ENCODE assay signal across 8 cellular contexts in the genomic region with DNA sequence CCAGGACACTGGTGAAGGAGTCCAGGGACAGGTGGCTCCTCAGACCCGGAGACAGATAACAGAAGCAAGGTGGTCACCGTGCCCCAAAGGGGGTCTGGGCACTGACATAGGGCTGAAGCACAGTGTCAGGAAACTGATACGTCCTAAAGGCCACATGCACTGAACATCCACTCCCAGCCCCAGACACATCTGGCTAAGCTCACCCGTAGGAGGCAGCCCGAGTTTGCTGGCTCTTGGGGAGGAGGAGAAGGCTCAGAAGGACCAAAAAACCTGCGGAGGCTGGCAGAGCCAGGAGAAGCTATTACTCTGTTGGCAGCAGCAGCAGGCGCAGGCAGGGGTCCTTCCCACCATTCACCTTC. TPM values are rescaled to one million over a fixed set of nuclear protein-coding genes. Genes with fewer than 3 reads are reported as not detected.
DNase-seq lines count a peak whose midpoint lies in the region; ATAC-seq, FAIRE-seq and TF ChIP-seq lines count a peak whose summit lies in the region.

No MANE protein-coding gene starts in this region.

- H3K27ac Mint-ChIP-seq in T-cell: no peak overlapping the region

- no peaks in the 10 kb centered on the region for H3K36me3 ChIP-seq in iPS-15b (ENCODE audit: control insufficient read depth, insufficient read depth, low read length)
- H3K36me3 ChIP-seq in skeletal muscle tissue (ENCODE audit: control insufficient read depth in 3 of 3, insufficient read depth in 3 of 3, low read length in 3 of 3): no peaks in the 10 kb centered on the region

- ATAC-seq in activated T-cell treated with anti-CD3 and anti-CD28 coated beads, Interleukin-2, amount 50 U/mL, for 4 hours: no peak
- no peak for ATAC-seq in T-cell (replicated peaks in 1 of 4)
- ATAC-seq in GM21723 (IDR thresholded peaks at IDR 0.05; ENCODE audit: unreplicated experiment): no peak

- no peak for DNase-seq in activated T-cell treated with anti-CD3 and anti-CD28 coated beads, Interleukin-2, amount 50 U/mL, for 4 hours
- DNase-seq in activated T-cell treated with anti-CD3 and anti-CD28 coated beads, Interleukin-2, amount 50 U/mL, for 1 hour: no peak
- DNase-seq in T-cell (no peak), GM13976 (ENCODE audit: low spot score) (no peak), GM12892 (ENCODE audit: insufficient read length) (no peak)

- no peaks in the 10 kb centered on the region for H3K36me3 Mint-ChIP-seq in activated T-cell treated with anti-CD3 and anti-CD28 coated beads, Interleukin-2, amount 50 U/mL, for 4 hours (ENCODE audit: insufficient read depth)
- H3K36me3 Mint-ChIP-seq in T-cell: no peaks in the 10 kb centered on the region

- H3K4me1 ChIP-seq in iPS-15b (ENCODE audit: control insufficient read depth, insufficient read depth, low read length) (peaks cover 17% of the 10 kb centered on the region), skeletal muscle tissue (ENCODE audit: control insufficient read depth in 3 of 3, insufficient read depth in 3 of 3, low read length in 3 of 3) (peaks cover 8 to 9% (median 9%) of the 10 kb centered on the region in 3 donors)

- no peak for TF ChIP-seq POLR2A in GM12892 (IDR thresholded peaks at IDR 0.05; ENCODE audit: low read depth, low read length)

- no peaks in the 10 kb centered on the region for H3K9me3 ChIP-seq in iPS-15b (ENCODE audit: control insufficient read depth, insufficient read depth, low read length)
- no peaks in the 10 kb centered on the region for H3K9me3 ChIP-seq in skeletal muscle tissue (ENCODE audit: control insufficient read depth in 3 of 3, low read length in 3 of 3)

- FAIRE-seq in GM12892 (lab: Jason Lieb, UNC): no peak

- no peaks in the 10 kb centered on the region for H3K9me3 Mint-ChIP-seq in activated T-cell treated with anti-CD3 and anti-CD28 coated beads, Interleukin-2, amount 50 U/mL, for 4 hours
- H3K9me3 Mint-ChIP-seq in T-cell: no peaks in the 10 kb centered on the region

- H3K9ac ChIP-seq in iPS-15b (ENCODE audit: low read depth, low read length) (no peak overlapping the region), skeletal muscle tissue (ENCODE audit: low read depth in 1 of 3, low read length in 3 of 3) (peak overlapping the region in 2 of 3 donors; percentile 62 to 81)

- TF ChIP-seq CTCF in GM13976 (IDR thresholded peaks at IDR 0.05; ENCODE audit: borderline replicate concordance, control extremely low read depth, extremely low read depth, insufficient read depth, missing control alignments): no peak

- CTCF ChIA-PET in T-cell (lab: Charles Lee): no interaction called here

- in situ Hi-C loops in GM13976 (cut with MboI; ENCODE audit: low sequenced_read_pairs, unreplicated experiment): no loop called here

- peaks cover 25% of the 10 kb centered on the region for H3K27me3 Mint-ChIP-seq in activated T-cell treated with anti-CD3 and anti-CD28 coated beads, Interleukin-2, amount 50 U/mL, for 4 hours (ENCODE audit: low read depth)
- H3K27me3 Mint-ChIP-seq in T-cell: peaks cover 13 to 45% of the 10 kb centered on the region in 2 donors

- peaks cover 27% of the 10 kb centered on the region for H3K27me3 ChIP-seq in iPS-15b (ENCODE audit: control insufficient read depth, insufficient read depth, low read length)
- H3K27me3 ChIP-seq in skeletal muscle tissue (ENCODE audit: control insufficient read depth in 3 of 3, insufficient read depth in 3 of 3, low read length in 3 of 3): peaks cover 3 to 23% (median 17%) of the 10 kb centered on the region in 3 donors

- POLR2A ChIA-PET in T-cell (lab: Charles Lee): interaction anchor here in 1 of 2 donors (0.7 kb wide), 1 partner anchor 15 kb away, joined by 3 read pairs; no protein-coding TSS in a partner anchor

- H3K4me1 Mint-ChIP-seq in activated T-cell treated with anti-CD3 and anti-CD28 coated beads, Interleukin-2, amount 50 U/mL, for 4 hours (ENCODE audit: low read depth): peaks cover 8% of the 10 kb centered on the region
- H3K4me1 Mint-ChIP-seq in T-cell: peaks cover 8 to 10% (median 10%) of the 10 kb centered on the region in 3 donors

- H3K4me3 Mint-ChIP-seq in activated T-cell treated with anti-CD3 and anti-CD28 coated beads, Interleukin-2, amount 50 U/mL, for 4 hours: peak overlapping the region; percentile 73
- H3K4me3 Mint-ChIP-seq in T-cell: peak overlapping the region; percentile 68 to 77 (median 74)

- H3K27ac ChIP-seq in skeletal muscle tissue (ENCODE audit: low read depth, low read length): no peak overlapping the region

- H3K4me3 ChIP-seq in iPS-15b (ENCODE audit: low read depth, low read length): peak overlapping the region; percentile 66
- peak overlapping the region in 2 of 3 donors; percentile 66 for H3K4me3 ChIP-seq in skeletal muscle tissue (ENCODE audit: low read length in 3 of 3)

RNA-seq across cellular contexts. Expression of gene CACNA2D2, which starts 1.2 kb away (rescaled TPM):
- under 1 TPM; 0.35 to 0.90 (median 0.58) TPM for total RNA-seq in activated T-cell treated with anti-CD3 and anti-CD28 coated beads, Interleukin-2, amount 50 U/mL, for 4 hours
- total RNA-seq in T-cell (1 to 10 TPM; 2.6 to 8.9 (median 4.1) TPM), skeletal muscle tissue (1.0 TPM)
- polyA plus RNA-seq in GM12892 (2012; ENCODE audit: missing spikeins): not detected
